1 cellular context compared by ENCODE assay signal in genomic region chr16:50152386-50152806, GRCh38.
TF ChIP-seq lines count a peak whose summit lies in the region.

No MANE protein-coding gene starts in this region.

TF ChIP-seq in HEK293, 187 proteins besides CTCF, POLR2A, EP300 and RAD21 (continued from another document):
- TF ChIP-seq, protein P1, sequence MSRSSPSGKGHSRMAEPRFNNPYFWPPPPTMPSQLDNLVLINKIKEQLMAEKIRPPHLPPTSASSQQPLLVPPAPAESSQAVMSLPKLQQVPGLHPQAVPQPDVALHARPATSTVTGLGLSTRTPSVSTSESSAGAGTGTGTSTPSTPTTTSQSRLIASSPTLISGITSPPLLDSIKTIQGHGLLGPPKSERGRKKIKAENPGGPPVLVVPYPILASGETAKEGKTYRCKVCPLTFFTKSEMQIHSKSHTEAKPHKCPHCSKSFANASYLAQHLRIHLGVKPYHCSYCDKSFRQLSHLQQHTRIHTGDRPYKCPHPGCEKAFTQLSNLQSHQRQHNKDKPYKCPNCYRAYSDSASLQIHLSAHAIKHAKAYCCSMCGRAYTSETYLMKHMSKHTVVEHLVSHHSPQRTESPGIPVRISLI (tag by site-specific recombination; IDR thresholded peaks at IDR 0.05): 0 out of 2 replicates have a peak, but pooled peaks have one; percentile 62
- TF ChIP-seq ZBTB17 (tag by site-specific recombination; IDR thresholded peaks at IDR 0.05) (0 out of 2 replicates have a peak, but pooled peaks have one; percentile 14), ZNF776 (tag by site-specific recombination; IDR thresholded peaks at IDR 0.05; ENCODE audit: borderline replicate concordance) (no peak), SALL2 (tag by site-specific recombination; IDR thresholded peaks at IDR 0.05; ENCODE audit: borderline replicate concordance) (no peak), ZNF366 (tag by site-specific recombination; conservative IDR thresholded peaks at IDR 0.05) (no peak), PRDM6 (tag by site-specific recombination; IDR thresholded peaks at IDR 0.05) (no peak), ZBTB48 (tag by site-specific recombination; IDR thresholded peaks at IDR 0.05) (no peak), ZNF785 (tag by site-specific recombination; IDR thresholded peaks at IDR 0.05) (no peak), ZNF274 (IDR thresholded peaks at IDR 0.05; ENCODE audit: low read length) (no peak), ZNF274 (tag by site-specific recombination; IDR thresholded peaks at IDR 0.05; ENCODE audit: borderline replicate concordance) (no peak), ATF2 (tag by site-specific recombination; IDR thresholded peaks at IDR 0.05; ENCODE audit: low read depth) (no peak), INSM2 (tag by site-specific recombination; IDR thresholded peaks at IDR 0.05) (no peak), PRDM1 (tag by site-specific recombination; IDR thresholded peaks at IDR 0.05) (peak; percentile 77; the same call in 1 of the 2 replicates), YY1 (tag by site-specific recombination; IDR thresholded peaks at IDR 0.05) (no peak), ZNF654 (tag by site-specific recombination; IDR thresholded peaks at IDR 0.05; ENCODE audit: low read depth) (no peak), ZNF292 (tag by site-specific recombination; IDR thresholded peaks at IDR 0.05; ENCODE audit: borderline replicate concordance, low read depth) (no peak), WT1 (tag by site-specific recombination; IDR thresholded peaks at IDR 0.05) (no peak), ZBTB7A (tag by site-specific recombination; IDR thresholded peaks at IDR 0.05; ENCODE audit: low read depth) (no peak), ZNF175 (tag by site-specific recombination; IDR thresholded peaks at IDR 0.05) (no peak), ZNF37A (tag by site-specific recombination; IDR thresholded peaks at IDR 0.05) (no peak), MYNN (tag by site-specific recombination; IDR thresholded peaks at IDR 0.05; ENCODE audit: borderline replicate concordance) (no peak), ZNF555 (tag by site-specific recombination; conservative IDR thresholded peaks at IDR 0.05) (no peak), ZNF350 (tag by site-specific recombination; IDR thresholded peaks at IDR 0.05) (no peak), HOXD13 (CRISPR knock-in tag; IDR thresholded peaks at IDR 0.05; ENCODE audit: borderline replicate concordance) (no peak), ZNF202 (tag by site-specific recombination; IDR thresholded peaks at IDR 0.05; ENCODE audit: borderline replicate concordance) (no peak), KLF1 (tag by site-specific recombination; IDR thresholded peaks at IDR 0.05) (no peak), SP2 (tag by site-specific recombination; IDR thresholded peaks at IDR 0.05) (no peak)
- TF ChIP-seq, protein P2, sequence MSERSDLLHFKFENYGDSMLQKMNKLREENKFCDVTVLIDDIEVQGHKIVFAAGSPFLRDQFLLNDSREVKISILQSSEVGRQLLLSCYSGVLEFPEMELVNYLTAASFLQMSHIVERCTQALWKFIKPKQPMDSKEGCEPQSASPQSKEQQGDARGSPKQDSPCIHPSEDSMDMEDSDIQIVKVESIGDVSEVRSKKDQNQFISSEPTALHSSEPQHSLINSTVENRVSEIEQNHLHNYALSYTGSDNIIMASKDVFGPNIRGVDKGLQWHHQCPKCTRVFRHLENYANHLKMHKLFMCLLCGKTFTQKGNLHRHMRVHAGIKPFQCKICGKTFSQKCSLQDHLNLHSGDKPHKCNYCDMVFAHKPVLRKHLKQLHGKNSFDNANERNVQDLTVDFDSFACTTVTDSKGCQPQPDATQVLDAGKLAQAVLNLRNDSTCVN (tag by site-specific recombination; optimal IDR thresholded peaks at IDR 0.05): no peak
- TF ChIP-seq, protein P3, sequence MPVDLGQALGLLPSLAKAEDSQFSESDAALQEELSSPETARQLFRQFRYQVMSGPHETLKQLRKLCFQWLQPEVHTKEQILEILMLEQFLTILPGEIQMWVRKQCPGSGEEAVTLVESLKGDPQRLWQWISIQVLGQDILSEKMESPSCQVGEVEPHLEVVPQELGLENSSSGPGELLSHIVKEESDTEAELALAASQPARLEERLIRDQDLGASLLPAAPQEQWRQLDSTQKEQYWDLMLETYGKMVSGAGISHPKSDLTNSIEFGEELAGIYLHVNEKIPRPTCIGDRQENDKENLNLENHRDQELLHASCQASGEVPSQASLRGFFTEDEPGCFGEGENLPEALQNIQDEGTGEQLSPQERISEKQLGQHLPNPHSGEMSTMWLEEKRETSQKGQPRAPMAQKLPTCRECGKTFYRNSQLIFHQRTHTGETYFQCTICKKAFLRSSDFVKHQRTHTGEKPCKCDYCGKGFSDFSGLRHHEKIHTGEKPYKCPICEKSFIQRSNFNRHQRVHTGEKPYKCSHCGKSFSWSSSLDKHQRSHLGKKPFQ (tag by site-specific recombination; IDR thresholded peaks at IDR 0.05): no peak
- TF ChIP-seq, protein P4, sequence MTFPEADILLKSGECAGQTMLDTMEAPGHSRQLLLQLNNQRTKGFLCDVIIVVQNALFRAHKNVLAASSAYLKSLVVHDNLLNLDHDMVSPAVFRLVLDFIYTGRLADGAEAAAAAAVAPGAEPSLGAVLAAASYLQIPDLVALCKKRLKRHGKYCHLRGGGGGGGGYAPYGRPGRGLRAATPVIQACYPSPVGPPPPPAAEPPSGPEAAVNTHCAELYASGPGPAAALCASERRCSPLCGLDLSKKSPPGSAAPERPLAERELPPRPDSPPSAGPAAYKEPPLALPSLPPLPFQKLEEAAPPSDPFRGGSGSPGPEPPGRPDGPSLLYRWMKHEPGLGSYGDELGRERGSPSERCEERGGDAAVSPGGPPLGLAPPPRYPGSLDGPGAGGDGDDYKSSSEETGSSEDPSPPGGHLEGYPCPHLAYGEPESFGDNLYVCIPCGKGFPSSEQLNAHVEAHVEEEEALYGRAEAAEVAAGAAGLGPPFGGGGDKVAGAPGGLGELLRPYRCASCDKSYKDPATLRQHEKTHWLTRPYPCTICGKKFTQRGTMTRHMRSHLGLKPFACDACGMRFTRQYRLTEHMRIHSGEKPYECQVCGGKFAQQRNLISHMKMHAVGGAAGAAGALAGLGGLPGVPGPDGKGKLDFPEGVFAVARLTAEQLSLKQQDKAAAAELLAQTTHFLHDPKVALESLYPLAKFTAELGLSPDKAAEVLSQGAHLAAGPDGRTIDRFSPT (tag by site-specific recombination; IDR thresholded peaks at IDR 0.05): no peak
- TF ChIP-seq, protein P5, sequence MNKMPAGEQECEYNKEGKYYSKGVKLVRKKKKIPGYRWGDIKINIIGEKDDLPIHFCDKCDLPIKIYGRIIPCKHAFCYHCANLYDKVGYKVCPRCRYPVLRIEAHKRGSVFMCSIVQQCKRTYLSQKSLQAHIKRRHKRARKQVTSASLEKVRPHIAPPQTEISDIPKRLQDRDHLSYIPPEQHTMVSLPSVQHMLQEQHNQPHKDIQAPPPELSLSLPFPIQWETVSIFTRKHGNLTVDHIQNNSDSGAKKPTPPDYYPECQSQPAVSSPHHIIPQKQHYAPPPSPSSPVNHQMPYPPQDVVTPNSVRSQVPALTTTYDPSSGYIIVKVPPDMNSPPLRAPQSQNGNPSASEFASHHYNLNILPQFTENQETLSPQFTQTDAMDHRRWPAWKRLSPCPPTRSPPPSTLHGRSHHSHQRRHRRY (tag by site-specific recombination; IDR thresholded peaks at IDR 0.05): no peak
- TF ChIP-seq, protein P6, sequence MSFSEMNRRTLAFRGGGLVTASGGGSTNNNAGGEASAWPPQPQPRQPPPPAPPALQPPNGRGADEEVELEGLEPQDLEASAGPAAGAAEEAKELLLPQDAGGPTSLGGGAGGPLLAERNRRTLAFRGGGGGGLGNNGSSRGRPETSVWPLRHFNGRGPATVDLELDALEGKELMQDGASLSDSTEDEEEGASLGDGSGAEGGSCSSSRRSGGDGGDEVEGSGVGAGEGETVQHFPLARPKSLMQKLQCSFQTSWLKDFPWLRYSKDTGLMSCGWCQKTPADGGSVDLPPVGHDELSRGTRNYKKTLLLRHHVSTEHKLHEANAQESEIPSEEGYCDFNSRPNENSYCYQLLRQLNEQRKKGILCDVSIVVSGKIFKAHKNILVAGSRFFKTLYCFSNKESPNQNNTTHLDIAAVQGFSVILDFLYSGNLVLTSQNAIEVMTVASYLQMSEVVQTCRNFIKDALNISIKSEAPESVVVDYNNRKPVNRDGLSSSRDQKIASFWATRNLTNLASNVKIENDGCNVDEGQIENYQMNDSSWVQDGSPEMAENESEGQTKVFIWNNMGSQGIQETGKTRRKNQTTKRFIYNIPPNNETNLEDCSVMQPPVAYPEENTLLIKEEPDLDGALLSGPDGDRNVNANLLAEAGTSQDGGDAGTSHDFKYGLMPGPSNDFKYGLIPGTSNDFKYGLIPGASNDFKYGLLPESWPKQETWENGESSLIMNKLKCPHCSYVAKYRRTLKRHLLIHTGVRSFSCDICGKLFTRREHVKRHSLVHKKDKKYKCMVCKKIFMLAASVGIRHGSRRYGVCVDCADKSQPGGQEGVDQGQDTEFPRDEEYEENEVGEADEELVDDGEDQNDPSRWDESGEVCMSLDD (tag by site-specific recombination; IDR thresholded peaks at IDR 0.05): no peak
- TF ChIP-seq, protein P7, sequence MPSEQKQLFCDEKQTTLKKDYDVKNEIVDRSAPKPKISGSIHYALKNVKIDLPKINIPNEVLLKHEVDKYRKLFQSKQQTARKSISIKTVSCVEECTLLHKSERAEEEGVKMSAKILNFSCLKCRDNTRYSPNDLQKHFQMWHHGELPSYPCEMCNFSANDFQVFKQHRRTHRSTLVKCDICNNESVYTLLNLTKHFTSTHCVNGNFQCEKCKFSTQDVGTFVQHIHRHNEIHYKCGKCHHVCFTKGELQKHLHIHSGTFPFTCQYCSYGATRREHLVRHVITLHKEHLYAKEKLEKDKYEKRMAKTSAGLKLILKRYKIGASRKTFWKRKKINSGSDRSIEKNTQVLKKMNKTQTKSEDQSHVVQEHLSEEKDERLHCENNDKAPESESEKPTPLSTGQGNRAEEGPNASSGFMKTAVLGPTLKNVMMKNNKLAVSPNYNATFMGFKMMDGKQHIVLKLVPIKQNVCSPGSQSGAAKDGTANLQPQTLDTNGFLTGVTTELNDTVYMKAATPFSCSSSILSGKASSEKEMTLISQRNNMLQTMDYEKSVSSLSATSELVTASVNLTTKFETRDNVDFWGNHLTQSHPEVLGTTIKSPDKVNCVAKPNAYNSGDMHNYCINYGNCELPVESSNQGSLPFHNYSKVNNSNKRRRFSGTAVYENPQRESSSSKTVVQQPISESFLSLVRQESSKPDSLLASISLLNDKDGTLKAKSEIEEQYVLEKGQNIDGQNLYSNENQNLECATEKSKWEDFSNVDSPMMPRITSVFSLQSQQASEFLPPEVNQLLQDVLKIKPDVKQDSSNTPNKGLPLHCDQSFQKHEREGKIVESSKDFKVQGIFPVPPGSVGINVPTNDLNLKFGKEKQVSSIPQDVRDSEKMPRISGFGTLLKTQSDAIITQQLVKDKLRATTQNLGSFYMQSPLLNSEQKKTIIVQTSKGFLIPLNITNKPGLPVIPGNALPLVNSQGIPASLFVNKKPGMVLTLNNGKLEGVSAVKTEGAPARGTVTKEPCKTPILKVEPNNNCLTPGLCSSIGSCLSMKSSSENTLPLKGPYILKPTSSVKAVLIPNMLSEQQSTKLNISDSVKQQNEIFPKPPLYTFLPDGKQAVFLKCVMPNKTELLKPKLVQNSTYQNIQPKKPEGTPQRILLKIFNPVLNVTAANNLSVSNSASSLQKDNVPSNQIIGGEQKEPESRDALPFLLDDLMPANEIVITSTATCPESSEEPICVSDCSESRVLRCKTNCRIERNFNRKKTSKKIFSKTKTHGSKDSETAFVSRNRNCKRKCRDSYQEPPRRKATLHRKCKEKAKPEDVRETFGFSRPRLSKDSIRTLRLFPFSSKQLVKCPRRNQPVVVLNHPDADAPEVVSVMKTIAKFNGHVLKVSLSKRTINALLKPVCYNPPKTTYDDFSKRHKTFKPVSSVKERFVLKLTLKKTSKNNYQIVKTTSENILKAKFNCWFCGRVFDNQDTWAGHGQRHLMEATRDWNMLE (tag by site-specific recombination; conservative IDR thresholded peaks at IDR 0.05; ENCODE audit: low read depth): no peak
